17 cellular contexts compared by ENCODE assay signal in the genomic region with DNA sequence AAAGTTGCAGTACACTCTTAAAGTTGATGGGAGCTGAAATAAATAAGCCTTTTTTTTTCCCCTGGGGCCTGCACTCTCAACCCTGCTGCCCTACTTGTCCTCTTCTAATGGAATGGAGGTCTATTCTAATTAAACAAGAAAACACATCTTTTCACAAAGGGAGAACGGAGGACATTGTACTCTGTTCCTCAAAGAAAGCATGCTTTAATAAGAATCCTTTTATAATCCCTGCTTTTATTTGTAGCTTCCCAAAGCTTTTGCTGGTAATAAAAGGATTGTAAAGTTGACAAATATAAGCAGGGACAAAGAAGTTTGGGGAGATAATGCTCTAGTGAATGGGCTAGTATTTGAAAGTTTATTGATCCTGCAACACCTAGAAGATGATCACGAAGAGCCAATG. TPM values are rescaled to one million over a fixed set of nuclear protein-coding genes. Genes with fewer than 3 reads are reported as not detected.
DNase-seq lines count a peak whose midpoint lies in the region; TF ChIP-seq lines count a peak whose summit lies in the region.
"Had no signal": no experiment of that assay in that cellular context is flagged by ENCODE, and none has a peak within 500 bp of the region (broad histone marks: within the 10 kb centered on the region; RNA-seq: fewer than 3 reads in every experiment).

No MANE protein-coding gene starts in this region.

- in situ Hi-C loops in HAP-1 (cut with MboI; ENCODE audit: low sequenced_read_pairs): no loop called here

- H3K9me3 ChIP-seq in HAP-1: no peaks in the 10 kb centered on the region
- H3K9me3 ChIP-seq: A549; BLaER1 treated with 17β-estradiol and CSF1 and Interleukin-3, amounts not matched to agents 10 nM and 100 nM; Caco-2 had no signal

- peaks cover 21% of the 10 kb centered on the region for H3K4me1 Mint-ChIP-seq in glutamatergic neuron (ENCODE audit: low read depth, unreplicated experiment)
- H3K4me1 Mint-ChIP-seq: B cell had no signal

- no peaks in the 10 kb centered on the region for H3K27me3 ChIP-seq in HAP-1 (ENCODE audit: low read depth)
- H3K27me3 ChIP-seq: BLaER1 treated with 17β-estradiol and CSF1 and Interleukin-3, amounts not matched to agents 10 nM and 100 nM had no signal

- peak overlapping the region; percentile 73 for H3K27ac Mint-ChIP-seq in glutamatergic neuron (ENCODE audit: unreplicated experiment)
- H3K27ac Mint-ChIP-seq: B cell; CD4-positive, alpha-beta T cell; CD8-positive, alpha-beta T cell had no signal

- H3K36me3 Mint-ChIP-seq in glutamatergic neuron (ENCODE audit: unreplicated experiment): no peaks in the 10 kb centered on the region
- H3K36me3 Mint-ChIP-seq: CD8-positive, alpha-beta T cell had no signal

- peaks cover 7% of the 10 kb centered on the region for H3K27me3 Mint-ChIP-seq in glutamatergic neuron (ENCODE audit: unreplicated experiment)
- H3K27me3 Mint-ChIP-seq: B cell; CD4-positive, alpha-beta T cell had no signal

- DNase-seq in NCI-H82 (lab: John Stamatoyannopoulos, UW): peak; percentile 85
- DNase-seq in NCI-H82 treated with DMSO at 0.1 percent for 48 hours (lab: John Stamatoyannopoulos, UW; ENCODE audit: unreplicated experiment): no peak
- peak; percentile 51 to 95 for DNase-seq in HAP-1 (ENCODE audit: low spot score in 2 of 2)
- DNase-seq in glutamatergic neuron: no peak
- DNase-seq in A172 (ENCODE audit: low spot score): no peak
- no peak for DNase-seq in effector CD8-positive, alpha-beta T cell (lab: John Stamatoyannopoulos, UW)
- DNase-seq: 8988T; AML-193; Caco-2; Calu3; CD4-positive, alpha-beta T cell; CD8-positive, alpha-beta T cell; DMS79 treated with DMSO at 0.1 percent for 48 hours; GF-D8 had no signal

- TF ChIP-seq CTCF in glutamatergic neuron (IDR thresholded peaks at IDR 0.05; ENCODE audit: partially characterized antibody, unreplicated experiment): no peak

- peaks cover 10% of the 10 kb centered on the region for H3K4me1 ChIP-seq in HAP-1
- H3K4me1 ChIP-seq: A549; BLaER1 treated with 17β-estradiol and CSF1 and Interleukin-3, amounts not matched to agents 10 nM and 100 nM; Caco-2 had no signal

- no peaks in the 10 kb centered on the region for H3K36me3 ChIP-seq in HAP-1 (replicated peaks)
- H3K36me3 ChIP-seq: BLaER1 treated with 17β-estradiol and CSF1 and Interleukin-3, amounts not matched to agents 10 nM and 100 nM had no signal

- no peak overlapping the region for H3K4me3 ChIP-seq in HAP-1
- H3K4me3 ChIP-seq: A549; BLaER1 treated with 17β-estradiol and CSF1 and Interleukin-3, amounts not matched to agents 10 nM and 100 nM had no signal

- H3K9me3 Mint-ChIP-seq in glutamatergic neuron (ENCODE audit: unreplicated experiment): peaks cover 7% of the 10 kb centered on the region

- H3K4me3 Mint-ChIP-seq in glutamatergic neuron (ENCODE audit: unreplicated experiment): peak overlapping the region; percentile 8
- H3K4me3 Mint-ChIP-seq: B cell; CD4-positive, alpha-beta T cell; CD8-positive, alpha-beta T cell had no signal

RNA-seq across cellular contexts. Expression of gene TOX3, which starts 38.0 kb away (rescaled TPM):
- total RNA-seq in glutamatergic neuron (ENCODE audit: unreplicated experiment): 54.8 TPM
- not detected in 2 replicates for total RNA-seq in A172 (2014; rRNA removed; shearing (Covaris generic))
- total RNA-seq: B cell; CD4-positive, alpha-beta T cell; CD8-positive, alpha-beta T cell had no signal

Comparison
In these comparisons a context has a peak if more than half of its experiments do, and no peak if none do; other contexts are left out.
1. DNase-seq: peak in NCI-H82 (single experiment) and HAP-1 (2 of 2); none in NCI-H82 treated with DMSO at 0.1 percent for 48 hours (single experiment), glutamatergic neuron (single experiment), A172 (single experiment) and effector CD8-positive, alpha-beta T cell (single experiment).
2. RNA of gene TOX3, which starts 38.0 kb away (total RNA-seq): 54.8 TPM in glutamatergic neuron (single experiment); not detected in A172; every median in the first group is over 10 times any median in the second.